Comparison of ENCODE assay signal across 1 cellular context in genomic region chr17:8532021-8532420, GRCh38.
TF ChIP-seq lines count a peak whose summit lies in the region.

No MANE protein-coding gene starts in this region.

TF ChIP-seq in K562, 482 proteins besides CTCF, POLR2A, EP300 and RAD21 (continued from another document and continues in another):
- TF ChIP-seq CREBBP (IDR thresholded peaks at IDR 0.05; ENCODE audit: low read depth, low read length) (no peak), TEAD1 (CRISPR knock-in tag; IDR thresholded peaks at IDR 0.05) (peak; percentile 36 to 80; a peak in 2 of 4 replicates), NR3C1 (CRISPR knock-in tag; IDR thresholded peaks at IDR 0.05) (no peak), NBN (IDR thresholded peaks at IDR 0.05; ENCODE audit: low read depth) (peak; percentile 62), HEY1 (CRISPR knock-in tag; IDR thresholded peaks at IDR 0.05; ENCODE audit: borderline replicate concordance) (no peak), ZBTB5 (IDR thresholded peaks at IDR 0.05) (no peak), HCFC1 (IDR thresholded peaks at IDR 0.05; ENCODE audit: low read depth, low read length) (peak; percentile 20; the same call in 1 of the 2 replicates), GATA2 (CRISPR knock-in tag; IDR thresholded peaks at IDR 0.05) (peak; percentile 96), MCM3 (IDR thresholded peaks at IDR 0.05) (no peak), CREB3 (tag; conservative IDR thresholded peaks at IDR 0.05; ENCODE audit: low read depth) (0 out of 2 replicates have a peak, but pooled peaks have one; percentile 22), ZNF140 (CRISPR knock-in tag; IDR thresholded peaks at IDR 0.05) (no peak), KDM1A (IDR thresholded peaks at IDR 0.05) (peak; percentile 94 to 97), CBX5 (IDR thresholded peaks at IDR 0.05; ENCODE audit: borderline replicate concordance, low read depth) (no peak), HDAC2 (IDR thresholded peaks at IDR 0.05) (peak; percentile 86; the same call in 1 of the 2 replicates), ETV5 (CRISPR knock-in tag; IDR thresholded peaks at IDR 0.05; ENCODE audit: low read depth) (peak; percentile 23; the same call in 1 of the 2 replicates), CCAR2 (IDR thresholded peaks at IDR 0.05; ENCODE audit: low read depth, low read length) (no peak), FOXK2 (conservative IDR thresholded peaks at IDR 0.05 in 1 of 2, IDR thresholded peaks at IDR 0.05 in 1 of 2; ENCODE audit: low read depth in 2 of 2) (peak in 1 of 2 experiments; percentile 66; a peak in 2 of 4 replicates), SMARCB1 (IDR thresholded peaks at IDR 0.05; ENCODE audit: insufficient read length, low read depth) (no peak), MXI1 (IDR thresholded peaks at IDR 0.05; ENCODE audit: low read depth, low read length) (no peak), ZNF695 (CRISPR knock-in tag; IDR thresholded peaks at IDR 0.05) (no peak), ARID2 (IDR thresholded peaks at IDR 0.05) (no peak), ZNF395 (CRISPR knock-in tag; IDR thresholded peaks at IDR 0.05) (peak; percentile 90), TAL1 (IDR thresholded peaks at IDR 0.05) (peak; percentile 93), ZBED1 (IDR thresholded peaks at IDR 0.05) (0 out of 2 replicates have a peak, but pooled peaks have one; percentile 56), NFIC (IDR thresholded peaks at IDR 0.05) (peak; percentile 92), CTCFL (IDR thresholded peaks at IDR 0.05; ENCODE audit: borderline replicate concordance, insufficient read depth, low read depth, low read length, poor library complexity, severe bottlenecking) (no peak), HINFP (tag; conservative IDR thresholded peaks at IDR 0.05; ENCODE audit: low read depth) (no peak), CC2D1A (IDR thresholded peaks at IDR 0.05) (peak; percentile 92; the same call in 1 of the 2 replicates), HDAC3 (IDR thresholded peaks at IDR 0.05; ENCODE audit: borderline replicate concordance, partially characterized antibody) (peak; percentile 84), PBX2 (CRISPR knock-in tag; IDR thresholded peaks at IDR 0.05; ENCODE audit: low read depth) (no peak), PBX2 (tag; conservative IDR thresholded peaks at IDR 0.05; ENCODE audit: low read depth) (peak; percentile 83), ATF7 (IDR thresholded peaks at IDR 0.05) (peak; percentile 65), PTTG1 (tag; IDR thresholded peaks at IDR 0.05; ENCODE audit: low read depth) (no peak), DMBX1 (CRISPR knock-in tag; IDR thresholded peaks at IDR 0.05; ENCODE audit: borderline replicate concordance) (peak; percentile 80), NCOA6 (IDR thresholded peaks at IDR 0.05) (no peak), ELF1 (tag; IDR thresholded peaks at IDR 0.05) (no peak), KHSRP (IDR thresholded peaks at IDR 0.05) (peak; percentile 53; the same call in 1 of the 2 replicates), BRCA1 (IDR thresholded peaks at IDR 0.05) (no peak), BRCA1 (CRISPR knock-in tag; IDR thresholded peaks at IDR 0.05) (no peak)
- TF ChIP-seq, protein P1, sequence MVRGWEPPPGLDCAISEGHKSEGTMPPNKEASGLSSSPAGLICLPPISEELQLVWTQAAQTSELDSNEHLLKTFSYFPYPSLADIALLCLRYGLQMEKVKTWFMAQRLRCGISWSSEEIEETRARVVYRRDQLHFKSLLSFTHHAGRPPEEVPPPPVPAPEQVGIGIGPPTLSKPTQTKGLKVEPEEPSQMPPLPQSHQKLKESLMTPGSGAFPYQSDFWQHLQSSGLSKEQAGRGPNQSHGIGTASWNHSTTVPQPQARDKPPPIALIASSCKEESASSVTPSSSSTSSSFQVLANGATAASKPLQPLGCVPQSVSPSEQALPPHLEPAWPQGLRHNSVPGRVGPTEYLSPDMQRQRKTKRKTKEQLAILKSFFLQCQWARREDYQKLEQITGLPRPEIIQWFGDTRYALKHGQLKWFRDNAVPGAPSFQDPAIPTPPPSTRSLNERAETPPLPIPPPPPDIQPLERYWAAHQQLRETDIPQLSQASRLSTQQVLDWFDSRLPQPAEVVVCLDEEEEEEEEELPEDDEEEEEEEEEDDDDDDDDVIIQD (CRISPR knock-in tag; IDR thresholded peaks at IDR 0.05): no peak
- TF ChIP-seq, protein P2, sequence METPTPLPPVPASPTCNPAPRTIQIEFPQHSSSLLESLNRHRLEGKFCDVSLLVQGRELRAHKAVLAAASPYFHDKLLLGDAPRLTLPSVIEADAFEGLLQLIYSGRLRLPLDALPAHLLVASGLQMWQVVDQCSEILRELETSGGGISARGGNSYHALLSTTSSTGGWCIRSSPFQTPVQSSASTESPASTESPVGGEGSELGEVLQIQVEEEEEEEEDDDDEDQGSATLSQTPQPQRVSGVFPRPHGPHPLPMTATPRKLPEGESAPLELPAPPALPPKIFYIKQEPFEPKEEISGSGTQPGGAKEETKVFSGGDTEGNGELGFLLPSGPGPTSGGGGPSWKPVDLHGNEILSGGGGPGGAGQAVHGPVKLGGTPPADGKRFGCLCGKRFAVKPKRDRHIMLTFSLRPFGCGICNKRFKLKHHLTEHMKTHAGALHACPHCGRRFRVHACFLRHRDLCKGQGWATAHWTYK (CRISPR knock-in tag; IDR thresholded peaks at IDR 0.05): no peak
- TF ChIP-seq, protein P3, sequence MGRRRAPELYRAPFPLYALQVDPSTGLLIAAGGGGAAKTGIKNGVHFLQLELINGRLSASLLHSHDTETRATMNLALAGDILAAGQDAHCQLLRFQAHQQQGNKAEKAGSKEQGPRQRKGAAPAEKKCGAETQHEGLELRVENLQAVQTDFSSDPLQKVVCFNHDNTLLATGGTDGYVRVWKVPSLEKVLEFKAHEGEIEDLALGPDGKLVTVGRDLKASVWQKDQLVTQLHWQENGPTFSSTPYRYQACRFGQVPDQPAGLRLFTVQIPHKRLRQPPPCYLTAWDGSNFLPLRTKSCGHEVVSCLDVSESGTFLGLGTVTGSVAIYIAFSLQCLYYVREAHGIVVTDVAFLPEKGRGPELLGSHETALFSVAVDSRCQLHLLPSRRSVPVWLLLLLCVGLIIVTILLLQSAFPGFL (CRISPR knock-in tag; IDR thresholded peaks at IDR 0.05): no peak
- TF ChIP-seq, protein P4, sequence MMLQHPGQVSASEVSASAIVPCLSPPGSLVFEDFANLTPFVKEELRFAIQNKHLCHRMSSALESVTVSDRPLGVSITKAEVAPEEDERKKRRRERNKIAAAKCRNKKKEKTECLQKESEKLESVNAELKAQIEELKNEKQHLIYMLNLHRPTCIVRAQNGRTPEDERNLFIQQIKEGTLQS (IDR thresholded peaks at IDR 0.05): peak; percentile 65
- TF ChIP-seq, protein P4 (CRISPR knock-in tag; conservative IDR thresholded peaks at IDR 0.05): 0 out of 2 replicates have a peak, but pooled peaks have one; percentile 33
- TF ChIP-seq, protein P5, sequence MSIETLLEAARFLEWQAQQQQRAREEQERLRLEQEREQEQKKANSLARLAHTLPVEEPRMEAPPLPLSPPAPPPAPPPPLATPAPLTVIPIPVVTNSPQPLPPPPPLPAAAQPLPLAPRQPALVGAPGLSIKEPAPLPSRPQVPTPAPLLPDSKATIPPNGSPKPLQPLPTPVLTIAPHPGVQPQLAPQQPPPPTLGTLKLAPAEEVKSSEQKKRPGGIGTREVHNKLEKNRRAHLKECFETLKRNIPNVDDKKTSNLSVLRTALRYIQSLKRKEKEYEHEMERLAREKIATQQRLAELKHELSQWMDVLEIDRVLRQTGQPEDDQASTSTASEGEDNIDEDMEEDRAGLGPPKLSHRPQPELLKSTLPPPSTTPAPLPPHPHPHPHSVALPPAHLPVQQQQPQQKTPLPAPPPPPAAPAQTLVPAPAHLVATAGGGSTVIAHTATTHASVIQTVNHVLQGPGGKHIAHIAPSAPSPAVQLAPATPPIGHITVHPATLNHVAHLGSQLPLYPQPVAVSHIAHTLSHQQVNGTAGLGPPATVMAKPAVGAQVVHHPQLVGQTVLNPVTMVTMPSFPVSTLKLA (conservative IDR thresholded peaks at IDR 0.05): peak in 1 of 2 experiments; percentile 45; a peak in 1 of 4 replicates
- TF ChIP-seq, protein P6, sequence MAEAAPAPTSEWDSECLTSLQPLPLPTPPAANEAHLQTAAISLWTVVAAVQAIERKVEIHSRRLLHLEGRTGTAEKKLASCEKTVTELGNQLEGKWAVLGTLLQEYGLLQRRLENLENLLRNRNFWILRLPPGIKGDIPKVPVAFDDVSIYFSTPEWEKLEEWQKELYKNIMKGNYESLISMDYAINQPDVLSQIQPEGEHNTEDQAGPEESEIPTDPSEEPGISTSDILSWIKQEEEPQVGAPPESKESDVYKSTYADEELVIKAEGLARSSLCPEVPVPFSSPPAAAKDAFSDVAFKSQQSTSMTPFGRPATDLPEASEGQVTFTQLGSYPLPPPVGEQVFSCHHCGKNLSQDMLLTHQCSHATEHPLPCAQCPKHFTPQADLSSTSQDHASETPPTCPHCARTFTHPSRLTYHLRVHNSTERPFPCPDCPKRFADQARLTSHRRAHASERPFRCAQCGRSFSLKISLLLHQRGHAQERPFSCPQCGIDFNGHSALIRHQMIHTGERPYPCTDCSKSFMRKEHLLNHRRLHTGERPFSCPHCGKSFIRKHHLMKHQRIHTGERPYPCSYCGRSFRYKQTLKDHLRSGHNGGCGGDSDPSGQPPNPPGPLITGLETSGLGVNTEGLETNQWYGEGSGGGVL (CRISPR knock-in tag; IDR thresholded peaks at IDR 0.05): no peak
